22 cellular contexts compared by ENCODE assay signal in the genomic region with DNA sequence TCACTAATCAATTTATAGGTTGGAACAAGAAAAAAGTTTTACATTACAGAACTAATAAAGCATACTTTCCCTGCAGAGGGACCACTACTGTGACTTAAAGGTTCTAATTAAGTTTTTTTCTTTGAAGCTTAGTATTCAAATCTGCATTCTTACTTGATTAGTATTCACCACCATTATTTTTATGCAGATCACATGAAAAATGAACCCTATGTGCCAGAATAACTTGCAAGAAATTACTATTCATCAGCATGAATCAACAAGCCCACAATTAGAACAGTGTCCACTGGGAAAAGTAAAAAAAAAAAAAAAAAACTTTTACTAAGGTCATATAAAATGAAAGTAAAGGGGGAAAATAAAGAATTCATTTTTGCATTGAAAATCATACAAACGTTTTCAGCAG.
"Had no signal": no experiment of that assay in that cellular context is flagged by ENCODE, and none has a peak within 500 bp of the region (broad histone marks: within the 10 kb centered on the region; RNA-seq: fewer than 3 reads in every experiment).

No MANE protein-coding gene starts in this region.

- H3K9me3 ChIP-seq: lower lobe of right lung, testis had no signal

- DNase-seq: dermis blood vessel endothelial cell; effector memory CD4-positive, alpha-beta T cell; foreskin melanocyte; glutamatergic neuron; heart right ventricle; hippocampal formation; kidney glomerular epithelial cell; left ventricle myocardium superior; lower lobe of right lung; natural killer cell; stimulated activated CD4-positive, alpha-beta T cell treated with anti-CD3 and anti-CD28 coated beads, Interleukin-2, amount 100 ng/mL, for 24 hours; stimulated activated CD4-positive, alpha-beta T cell treated with anti-CD3 and anti-CD28 coated beads, Interleukin-4, amount 100 ng/mL, for 24 hours; stimulated activated naive CD4-positive, alpha-beta T cell treated with Interleukin-2 at 50 U/mL for 16 hours; stomach; substantia nigra; testis; tibial artery had no signal

- H3K79me2 ChIP-seq: parathyroid adenoma had no signal

- H3K36me3 ChIP-seq: lower lobe of right lung, tibial artery had no signal

- H2AFZ ChIP-seq: parathyroid adenoma had no signal

- H3K27ac ChIP-seq: coronary artery, heart right ventricle, lower lobe of right lung, parathyroid adenoma, stomach, testis, tibial artery had no signal

- H3K4me1 ChIP-seq: lower lobe of right lung, parathyroid adenoma, stomach, testis, tibial artery had no signal

- FAIRE-seq: endometrium, islet of Langerhans had no signal

- H3K4me2 ChIP-seq: smooth muscle cell had no signal

- H3K27me3 ChIP-seq: heart right ventricle, stomach, testis, tibial artery had no signal

- H3K9ac ChIP-seq: parathyroid adenoma had no signal

- H3K4me3 ChIP-seq: coronary artery, heart right ventricle, lower lobe of right lung, smooth muscle cell, stomach, testis, tibial artery had no signal
